Comparison of ENCODE assay signal across 1 cellular context in the genomic region with DNA sequence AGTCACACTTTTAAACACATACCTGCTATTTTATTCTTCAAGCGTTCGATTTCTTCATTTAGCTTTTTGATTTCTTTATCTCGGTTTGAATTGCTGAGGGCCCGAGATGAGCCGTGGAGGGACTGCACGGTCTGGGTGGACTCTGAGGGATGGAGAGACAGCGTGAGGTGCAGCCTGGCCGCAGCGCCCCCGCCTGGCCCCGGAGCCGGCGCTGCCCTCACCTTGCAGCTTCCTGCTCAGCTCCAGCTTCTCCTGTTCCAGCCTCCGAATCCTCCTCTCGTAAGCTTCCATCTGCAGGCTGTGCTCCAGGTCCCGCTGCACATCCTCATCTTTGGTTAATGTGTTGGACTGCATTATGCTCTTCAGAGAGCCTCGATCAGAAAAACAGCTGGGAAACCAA.
TF ChIP-seq lines count a peak whose summit lies in the region.

No MANE protein-coding gene starts in this region.

TF ChIP-seq in H1, 55 proteins besides CTCF, POLR2A, EP300 and RAD21:
- TF ChIP-seq TBP (IDR thresholded peaks at IDR 0.05; ENCODE audit: low read depth, low read length) = no peak
- TF ChIP-seq RFX5 (IDR thresholded peaks at IDR 0.05; ENCODE audit: borderline replicate concordance, low read depth, low read length) = no peak
- no peak for TF ChIP-seq EZH2 (IDR thresholded peaks at IDR 0.05; ENCODE audit: low read depth, low read length, severe bottlenecking)
- TF ChIP-seq KDM1A (IDR thresholded peaks at IDR 0.05; ENCODE audit: borderline replicate concordance, low read length) = no peak
- no peak for TF ChIP-seq BRCA1 (IDR thresholded peaks at IDR 0.05; ENCODE audit: low read depth, low read length)
- no peak for TF ChIP-seq SAP30 (IDR thresholded peaks at IDR 0.05; ENCODE audit: insufficient read depth, insufficient replicate concordance, low read length)
